ENCODE assay signal across 1 cellular context in genomic region chr1:47436304-47436978, GRCh38.
TF ChIP-seq lines count a peak whose summit lies in the region.

No MANE protein-coding gene starts in this region.

TF ChIP-seq in HEK293, 187 proteins besides CTCF, POLR2A, EP300 and RAD21 (continued from another document):
- TF ChIP-seq ZNF184 (tag by site-specific recombination; IDR thresholded peaks at IDR 0.05) (no peak), ZEB2 (tag by site-specific recombination; IDR thresholded peaks at IDR 0.05) (peak; percentile 88), ZBTB20 (tag by site-specific recombination; IDR thresholded peaks at IDR 0.05) (peak; percentile 85), GLIS1 (tag by site-specific recombination; IDR thresholded peaks at IDR 0.05) (peak; percentile 64), ZNF121 (tag by site-specific recombination; IDR thresholded peaks at IDR 0.05) (peak; percentile 62; the same call in 1 of the 2 replicates), ZNF2 (tag by site-specific recombination; IDR thresholded peaks at IDR 0.05) (peak; percentile 88), GLIS2 (tag by site-specific recombination; IDR thresholded peaks at IDR 0.05) (peak; percentile 97), ZNF398 (tag by site-specific recombination; IDR thresholded peaks at IDR 0.05) (peak; percentile 61), ZFP37 (tag by site-specific recombination; IDR thresholded peaks at IDR 0.05) (peak; percentile 84; the same call in 1 of the 2 replicates), ZXDB (tag by site-specific recombination; IDR thresholded peaks at IDR 0.05) (peak; percentile 54; the same call in 1 of the 2 replicates)
